Comparison of ENCODE assay signal across 1 cellular context in the genomic region with DNA sequence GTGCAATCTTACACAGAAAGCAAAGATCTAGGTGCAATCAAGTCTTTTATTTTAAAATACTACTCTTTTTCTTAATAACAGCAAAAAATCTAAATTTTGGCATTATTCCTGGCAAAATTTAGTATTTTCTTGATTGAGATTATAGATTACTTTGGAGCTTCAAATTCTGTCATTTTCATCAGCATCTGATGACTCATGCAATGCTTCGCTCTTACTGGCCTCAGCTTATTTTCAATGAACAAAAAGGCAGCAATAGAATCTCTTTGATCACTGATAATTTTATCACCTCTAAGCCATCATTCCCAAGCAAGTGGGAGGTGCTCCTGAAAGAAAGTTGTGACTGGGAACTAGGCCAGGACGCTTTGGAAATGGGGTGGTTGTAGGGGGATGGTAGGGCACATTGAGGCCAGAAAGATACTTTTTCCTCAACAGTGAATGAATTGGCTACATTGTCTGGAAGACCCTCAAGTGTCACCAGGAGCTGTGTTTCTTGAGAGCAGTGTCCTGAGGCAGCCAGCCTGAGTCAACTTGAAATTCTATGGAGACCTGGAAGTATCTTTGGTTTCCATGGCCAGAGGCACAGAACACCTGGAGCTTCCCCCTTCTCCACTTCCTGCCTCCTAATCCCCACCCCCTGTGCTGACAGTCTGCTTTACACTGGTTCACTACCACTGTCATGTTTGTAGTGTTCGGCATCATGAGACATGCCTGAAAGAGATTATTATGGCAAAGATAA.
TF ChIP-seq lines count a peak whose summit lies in the region.

No MANE protein-coding gene starts in this region.

TF ChIP-seq in K562, 482 proteins besides CTCF, POLR2A, EP300 and RAD21 (continued from another document):
- TF ChIP-seq, protein P1, sequence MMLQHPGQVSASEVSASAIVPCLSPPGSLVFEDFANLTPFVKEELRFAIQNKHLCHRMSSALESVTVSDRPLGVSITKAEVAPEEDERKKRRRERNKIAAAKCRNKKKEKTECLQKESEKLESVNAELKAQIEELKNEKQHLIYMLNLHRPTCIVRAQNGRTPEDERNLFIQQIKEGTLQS (IDR thresholded peaks at IDR 0.05) = peak; percentile 57
- TF ChIP-seq, protein P1 (CRISPR knock-in tag; conservative IDR thresholded peaks at IDR 0.05) = no peak
- no peak for TF ChIP-seq CBFA2T3 (IDR thresholded peaks at IDR 0.05)
TF ChIP-seq in K562: peak in this region for 2.
